In the genomic region with DNA sequence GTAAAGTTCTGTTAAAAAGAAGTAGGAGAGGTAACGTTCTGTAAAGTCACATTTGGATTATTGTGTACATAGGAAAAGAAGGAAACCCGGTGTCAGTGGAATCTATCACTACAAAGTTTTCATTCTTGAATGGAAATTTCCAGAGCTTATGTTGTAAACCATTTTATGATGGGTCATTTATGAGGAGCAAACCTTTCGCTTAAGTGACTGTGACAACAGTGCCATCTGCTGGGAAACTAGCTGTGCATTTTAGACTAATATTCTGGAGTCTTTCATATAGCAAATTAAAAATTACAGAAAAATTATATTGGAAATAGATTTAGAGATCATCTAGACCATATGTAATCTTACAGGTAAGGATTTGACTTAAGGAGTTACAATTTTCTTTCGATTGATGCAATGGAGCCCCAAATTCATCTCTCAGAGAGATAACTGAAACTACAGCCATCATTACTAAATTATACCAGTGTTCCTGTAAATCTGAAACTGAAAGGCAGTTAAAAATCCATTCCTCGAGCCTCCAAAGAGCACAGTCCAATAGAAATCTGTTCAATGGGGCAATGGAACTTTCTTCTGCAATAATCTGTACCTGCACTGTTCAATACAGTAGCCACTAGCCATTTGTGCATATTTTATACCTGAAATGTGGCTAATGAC, we compare ENCODE assay signal across 8 cellular contexts. TPM values are rescaled to one million over a fixed set of nuclear protein-coding genes. Genes with fewer than 3 reads are reported as not detected.
DNase-seq lines count a peak whose midpoint lies in the region; ATAC-seq and TF ChIP-seq lines count a peak whose summit lies in the region.

No MANE protein-coding gene starts in this region.

- no peak overlapping the region for H3K4me2 ChIP-seq in GM23248 (ENCODE audit: unreplicated experiment)

- H3K9ac ChIP-seq in GM23248 = no peak overlapping the region

- no peaks in the 10 kb centered on the region for H3K9me3 Mint-ChIP-seq in CD8-positive, alpha-beta T cell
- no peaks in the 10 kb centered on the region for H3K9me3 Mint-ChIP-seq in activated CD4-positive, alpha-beta memory T cell treated with anti-CD3 and anti-CD28 coated beads, Interleukin-2, amount 10 ng/mL, durations not matched to agents 7 days and 5 days
- no peaks in the 10 kb centered on the region for H3K9me3 Mint-ChIP-seq in activated T-helper 2 cell treated with anti-CD3 and anti-CD28 coated beads, Interferon-gamma antibody, Interleukin-2, Interleukin-4, amounts not matched to agents 10 μg/mL and 5 μg/mL and 100 μg/mL, durations not matched to agents 14 hours and 24 hours and 36 hours

- no peaks in the 10 kb centered on the region for H3K36me3 Mint-ChIP-seq in CD8-positive, alpha-beta T cell
- peaks cover 3% of the 10 kb centered on the region for H3K36me3 Mint-ChIP-seq in activated CD4-positive, alpha-beta memory T cell treated with anti-CD3 and anti-CD28 coated beads, Interleukin-2, amount 10 ng/mL, durations not matched to agents 7 days and 5 days (ENCODE audit: low read depth)
- H3K36me3 Mint-ChIP-seq in activated T-helper 2 cell treated with anti-CD3 and anti-CD28 coated beads, Interferon-gamma antibody, Interleukin-2, Interleukin-4, amounts not matched to agents 10 μg/mL and 5 μg/mL and 100 μg/mL, durations not matched to agents 14 hours and 24 hours and 36 hours (ENCODE audit: low read depth) = no peaks in the 10 kb centered on the region

- no peaks in the 10 kb centered on the region for H3F3A ChIP-seq in GM23248 (ENCODE audit: insufficient read depth)

- no peak overlapping the region for H2AFZ ChIP-seq in GM23248

- H3K4me1 Mint-ChIP-seq in CD8-positive, alpha-beta T cell (ENCODE audit: low read depth) = no peaks in the 10 kb centered on the region
- peaks cover 23% of the 10 kb centered on the region for H3K4me1 Mint-ChIP-seq in activated CD4-positive, alpha-beta memory T cell treated with anti-CD3 and anti-CD28 coated beads, Interleukin-2, amount 10 ng/mL, durations not matched to agents 7 days and 5 days
- H3K4me1 Mint-ChIP-seq in activated T-helper 2 cell treated with anti-CD3 and anti-CD28 coated beads, Interferon-gamma antibody, Interleukin-2, Interleukin-4, amounts not matched to agents 10 μg/mL and 5 μg/mL and 100 μg/mL, durations not matched to agents 14 hours and 24 hours and 36 hours (ENCODE audit: low read depth) = peaks cover 10% of the 10 kb centered on the region

- 10 to 11% methylated on average over 5 of the region's 5 CpGs for WGBS in GM23248 (ENCODE audit: low coverage in 1 of 2, low lambda C conversion rate in 2 of 2, missing lambda C conversion rate in 2 of 2), 2 experiments
- WGBS in psoas muscle, 3 donors = 15 to 19% (median 17%) methylated on average over 5 of the region's 5 CpGs

- no peak for ATAC-seq in CD8-positive, alpha-beta T cell
- ATAC-seq in foreskin keratinocyte (no peak), psoas muscle (no peak), HG03565 (IDR thresholded peaks at IDR 0.05; ENCODE audit: unreplicated experiment) (no peak)

- H4K20me1 ChIP-seq in GM23248 (ENCODE audit: insufficient read depth) = no peaks in the 10 kb centered on the region

- intact Hi-C loops in CD8-positive, alpha-beta T cell (cut with DNase I, micrococcal nuclease) = loop anchor here (1.0 to 5.0 kb wide), 9 partner anchors 98 to 1737 kb away; no protein-coding TSS in a partner anchor
- intact Hi-C loops in psoas muscle (cut with DNase I) = loop anchor here (5.0 kb wide), 1 partner anchor 1206 kb away; no protein-coding TSS in a partner anchor
- intact Hi-C loops in activated T-helper 2 cell treated with anti-CD3 and anti-CD28 coated beads, Interferon-gamma antibody, Interleukin-2, Interleukin-4, amounts not matched to agents 10 μg/mL and 5 μg/mL and 100 μg/mL, durations not matched to agents 14 hours and 24 hours and 36 hours (cut with micrococcal nuclease) = loop anchor here (1.0 to 10.0 kb wide), 4 partner anchors 101 to 1204 kb away; no protein-coding TSS in a partner anchor

- H3K4me1 ChIP-seq in CD8-positive, alpha-beta T cell (ENCODE audit: insufficient read depth, low read length) = no peaks in the 10 kb centered on the region
- H3K4me1 ChIP-seq in GM23248 (ENCODE audit: insufficient read depth) = no peaks in the 10 kb centered on the region
- H3K4me1 ChIP-seq in foreskin keratinocyte = no peaks in the 10 kb centered on the region
- H3K4me1 ChIP-seq in psoas muscle = no peaks in the 10 kb centered on the region

- no peak overlapping the region for H3K4me3 Mint-ChIP-seq in CD8-positive, alpha-beta T cell
- no peak overlapping the region for H3K4me3 Mint-ChIP-seq in activated CD4-positive, alpha-beta memory T cell treated with anti-CD3 and anti-CD28 coated beads, Interleukin-2, amount 10 ng/mL, durations not matched to agents 7 days and 5 days
- no peak overlapping the region for H3K4me3 Mint-ChIP-seq in activated T-helper 2 cell treated with anti-CD3 and anti-CD28 coated beads, Interferon-gamma antibody, Interleukin-2, Interleukin-4, amounts not matched to agents 10 μg/mL and 5 μg/mL and 100 μg/mL, durations not matched to agents 14 hours and 24 hours and 36 hours (ENCODE audit: low read depth)

- TF ChIP-seq CTCF in CD8-positive, alpha-beta T cell (IDR thresholded peaks at IDR 0.05) = peak; percentile 56
- TF ChIP-seq CTCF in foreskin keratinocyte (conservative IDR thresholded peaks at IDR 0.05) (peak; percentile 73), psoas muscle (IDR thresholded peaks at IDR 0.05) (peak; percentile 59)

- no peaks in the 10 kb centered on the region for H3K27me3 ChIP-seq in CD8-positive, alpha-beta T cell (ENCODE audit: insufficient read depth, low read length)
- H3K27me3 ChIP-seq in GM23248 (replicated peaks; ENCODE audit: insufficient read depth) = no peaks in the 10 kb centered on the region
- H3K27me3 ChIP-seq in foreskin keratinocyte = no peaks in the 10 kb centered on the region
- peaks cover 0 to 3% (median 0%) of the 10 kb centered on the region in 3 donors for H3K27me3 ChIP-seq in psoas muscle (ENCODE audit: insufficient read depth in 3 of 3, low read length in 2 of 3)

- H3K4me3 ChIP-seq in CD8-positive, alpha-beta T cell (ENCODE audit: low read depth, low read length) = no peak overlapping the region
- H3K4me3 ChIP-seq in GM23248 = no peak overlapping the region
- no peak overlapping the region for H3K4me3 ChIP-seq in psoas muscle

- no peak overlapping the region for H3K27ac Mint-ChIP-seq in CD8-positive, alpha-beta T cell
- no peak overlapping the region for H3K27ac Mint-ChIP-seq in activated CD4-positive, alpha-beta memory T cell treated with anti-CD3 and anti-CD28 coated beads, Interleukin-2, amount 10 ng/mL, durations not matched to agents 7 days and 5 days
- no peak overlapping the region for H3K27ac Mint-ChIP-seq in activated T-helper 2 cell treated with anti-CD3 and anti-CD28 coated beads, Interferon-gamma antibody, Interleukin-2, Interleukin-4, amounts not matched to agents 10 μg/mL and 5 μg/mL and 100 μg/mL, durations not matched to agents 14 hours and 24 hours and 36 hours

- peak in 6 of 7 experiments; percentile 16 to 51 (median 32) for DNase-seq in CD8-positive, alpha-beta T cell
- DNase-seq in GM23248 (peak; percentile 67), NCI-H460 (ENCODE audit: extremely low read depth, low read depth) (peak; percentile 54), foreskin keratinocyte (peak in 1 of 2 donors; percentile 22), psoas muscle (no peak)
- peak; percentile 45 for DNase-seq in activated CD4-positive, alpha-beta memory T cell treated with anti-CD3 and anti-CD28 coated beads, Interleukin-2, amount 10 ng/mL, durations not matched to agents 7 days and 5 days
- no peak for DNase-seq in activated T-helper 2 cell treated with anti-CD3 and anti-CD28 coated beads, Interferon-gamma antibody, Interleukin-2, Interleukin-4, amounts not matched to agents 10 μg/mL and 5 μg/mL and 100 μg/mL, durations not matched to agents 14 hours and 24 hours and 36 hours (ENCODE audit: low spot score)

- in situ Hi-C loops in GM23248 (cut with MboI) = loop anchor here (25.0 kb wide), 1 partner anchor 1156 kb away; no protein-coding TSS in a partner anchor

- no peaks in the 10 kb centered on the region for H3K9me3 ChIP-seq in CD8-positive, alpha-beta T cell (ENCODE audit: low read length)
- H3K9me3 ChIP-seq in GM23248 (ENCODE audit: low read depth) = no peaks in the 10 kb centered on the region
- no peaks in the 10 kb centered on the region for H3K9me3 ChIP-seq in psoas muscle

- H3K27ac ChIP-seq in CD8-positive, alpha-beta T cell (ENCODE audit: low read depth, low read length) = no peak overlapping the region
- H3K27ac ChIP-seq in GM23248 = no peak overlapping the region
- H3K27ac ChIP-seq in foreskin keratinocyte = no peak overlapping the region
- no peak overlapping the region for H3K27ac ChIP-seq in psoas muscle

- POLR2A ChIA-PET in CD8-positive, alpha-beta T cell (lab: Charles Lee) = no interaction called here
- POLR2A ChIA-PET in activated CD4-positive, alpha-beta memory T cell treated with anti-CD3 and anti-CD28 coated beads, Interleukin-2, amount 10 ng/mL, durations not matched to agents 7 days and 5 days (lab: Charles Lee) = no interaction called here

- no peaks in the 10 kb centered on the region for H3K79me2 ChIP-seq in GM23248 (ENCODE audit: insufficient read depth)

- H3K27me3 Mint-ChIP-seq in CD8-positive, alpha-beta T cell (ENCODE audit: low read depth) = no peaks in the 10 kb centered on the region
- H3K27me3 Mint-ChIP-seq in activated CD4-positive, alpha-beta memory T cell treated with anti-CD3 and anti-CD28 coated beads, Interleukin-2, amount 10 ng/mL, durations not matched to agents 7 days and 5 days = no peaks in the 10 kb centered on the region
- peaks cover 2% of the 10 kb centered on the region for H3K27me3 Mint-ChIP-seq in activated T-helper 2 cell treated with anti-CD3 and anti-CD28 coated beads, Interferon-gamma antibody, Interleukin-2, Interleukin-4, amounts not matched to agents 10 μg/mL and 5 μg/mL and 100 μg/mL, durations not matched to agents 14 hours and 24 hours and 36 hours (ENCODE audit: low read depth)

- CTCF ChIA-PET in CD8-positive, alpha-beta T cell (lab: Charles Lee) = interaction anchor here (0.6 to 1.9 kb wide), 8 partner anchors 10 to 1204 kb away, joined by 3 to 9 read pairs (median 4); no protein-coding TSS in a partner anchor
- CTCF ChIA-PET in activated CD4-positive, alpha-beta memory T cell treated with anti-CD3 and anti-CD28 coated beads, Interleukin-2, amount 10 ng/mL, durations not matched to agents 7 days and 5 days (lab: Charles Lee) = interaction anchor here (0.7 to 1.2 kb wide), 6 partner anchors 41 to 811 kb away, joined by 3 to 5 read pairs (median 3); no protein-coding TSS in a partner anchor

- no peaks in the 10 kb centered on the region for H3K9me2 ChIP-seq in GM23248 (ENCODE audit: insufficient read depth)

- no peaks in the 10 kb centered on the region for H3K36me3 ChIP-seq in CD8-positive, alpha-beta T cell (ENCODE audit: insufficient read depth, low read length)
- H3K36me3 ChIP-seq in GM23248 (ENCODE audit: low read depth) = no peaks in the 10 kb centered on the region
- H3K36me3 ChIP-seq in psoas muscle (ENCODE audit: insufficient read depth in 1 of 2, low read depth in 1 of 2) = no peaks in the 10 kb centered on the region

RNA-seq across cellular contexts. Expression of a gene that starts 26.9 kb away (rescaled TPM):
- total RNA-seq in CD8-positive, alpha-beta T cell = not detected
- 0.97 TPM in 1 of 2 replicates, not detected in the other for total RNA-seq in GM23248 (2014; rRNA removed; shearing (Covaris generic))
- polyA plus RNA-seq in GM23248 (2016; fragmentation: Nextera tagmentation; extraction: Ambion mirVana) (0.43 TPM in 1 of 2 replicates, not detected in the other), foreskin keratinocyte (0.80 and 0.95 TPM in 2 replicates), psoas muscle (under 1 TPM; 0.12 to 0.69 (median 0.51) TPM)
- total RNA-seq in NCI-H460 (2014; rRNA removed; shearing (Covaris generic)) = 24.5 and 28.4 TPM in 2 replicates
- 35.9 and 43.9 TPM in 2 replicates for polyA plus RNA-seq in NCI-H460 (2014; cell fraction: nucleus; rRNA removed)
- total RNA-seq in activated CD4-positive, alpha-beta memory T cell treated with anti-CD3 and anti-CD28 coated beads, Interleukin-2, amount 10 ng/mL, durations not matched to agents 7 days and 5 days = 1 to 10 TPM; 1.1 to 1.4 TPM
- total RNA-seq in foreskin keratinocyte (0.85 and 1.0 TPM in 2 replicates), psoas muscle (1 to 10 TPM in 1 of 4 donors, under 1 TPM in 2, not detected in 1; 0.46 to 1.3 (median 0.71) TPM)
- 0.11 and 0.78 TPM in 2 replicates for total RNA-seq in activated T-helper 2 cell treated with anti-CD3 and anti-CD28 coated beads, Interferon-gamma antibody, Interleukin-2, Interleukin-4, amounts not matched to agents 10 μg/mL and 5 μg/mL and 100 μg/mL, durations not matched to agents 14 hours and 24 hours and 36 hours

Comparison
In these comparisons a context has a peak if more than half of its experiments do, and no peak if none do; other contexts are left out.
1. DNase-seq: peak in CD8-positive, alpha-beta T cell (6 of 7), GM23248 (single experiment), NCI-H460 (single experiment) and activated CD4-positive, alpha-beta memory T cell treated with anti-CD3 and anti-CD28 coated beads, Interleukin-2, amount 10 ng/mL, durations not matched to agents 7 days and 5 days (single experiment); none in psoas muscle (0 of 2) and activated T-helper 2 cell treated with anti-CD3 and anti-CD28 coated beads, Interferon-gamma antibody, Interleukin-2, Interleukin-4, amounts not matched to agents 10 μg/mL and 5 μg/mL and 100 μg/mL, durations not matched to agents 14 hours and 24 hours and 36 hours (single experiment).
2. RNA of a gene that starts 26.9 kb away (total RNA-seq): 24.5 to 28.4 TPM in NCI-H460; 1.1 to 1.4 TPM in activated CD4-positive, alpha-beta memory T cell treated with anti-CD3 and anti-CD28 coated beads, Interleukin-2, amount 10 ng/mL, durations not matched to agents 7 days and 5 days, 0.97 TPM in GM23248, 0.85 to 1.0 TPM in foreskin keratinocyte, 0.11 to 0.78 TPM in activated T-helper 2 cell treated with anti-CD3 and anti-CD28 coated beads, Interferon-gamma antibody, Interleukin-2, Interleukin-4, amounts not matched to agents 10 μg/mL and 5 μg/mL and 100 μg/mL, durations not matched to agents 14 hours and 24 hours and 36 hours, 0.46 to 1.3 TPM in psoas muscle and not detected in CD8-positive, alpha-beta T cell; every median in the first group is over 10 times any median in the second.
3. Peak in every context shown above with its lines, with median percentiles within 50 percentile points of each other: CTCF ChIP-seq.